Comparison of ENCODE assay signal across 18 cellular contexts in genomic region chr22:39873963-39874362, GRCh38. TPM values are rescaled to one million over a fixed set of nuclear protein-coding genes. Genes with fewer than 3 reads are reported as not detected.
"Had no signal": no experiment of that assay in that cellular context is flagged by ENCODE, and none has a peak within 500 bp of the region (broad histone marks: within the 10 kb centered on the region; RNA-seq: fewer than 3 reads in every experiment).

No MANE protein-coding gene starts in this region.

- H3K27ac Mint-ChIP-seq: activated CD4-positive, alpha-beta memory T cell treated with anti-CD3 and anti-CD28 coated beads, Interleukin-2, amount 10 ng/mL, durations not matched to agents 7 days and 5 days; brain; effector memory CD8-positive, alpha-beta T cell; nephron had no signal

- H3K4me1 Mint-ChIP-seq: brain, nephron had no signal

- H3K4me3 Mint-ChIP-seq: activated CD4-positive, alpha-beta memory T cell treated with anti-CD3 and anti-CD28 coated beads, Interleukin-2, amount 10 ng/mL, durations not matched to agents 7 days and 5 days; brain; central memory CD8-positive, alpha-beta T cell; effector memory CD8-positive, alpha-beta T cell; nephron had no signal

- H3K9me3 Mint-ChIP-seq: central memory CD8-positive, alpha-beta T cell; nephron had no signal

- H3K4me3 ChIP-seq: left ventricle myocardium inferior had no signal

- H3K27me3 Mint-ChIP-seq: central memory CD8-positive, alpha-beta T cell; effector memory CD8-positive, alpha-beta T cell had no signal

- H3K36me3 ChIP-seq: left ventricle myocardium inferior had no signal

- H3K36me3 Mint-ChIP-seq: brain had no signal

- H3K4me1 ChIP-seq: left ventricle myocardium inferior had no signal

- ATAC-seq: effector memory CD8-positive, alpha-beta T cell had no signal

- H3K27ac ChIP-seq: left ventricle myocardium inferior had no signal

- DNase-seq: activated CD4-positive, alpha-beta memory T cell treated with anti-CD3 and anti-CD28 coated beads, Interleukin-2, amount 10 ng/mL, durations not matched to agents 7 days and 5 days; activated CD8-positive, alpha-beta memory T cell treated with anti-CD3 and anti-CD28 coated beads, Interleukin-2, amount 50 U/mL, for 48 hours; activated gamma-delta T cell; amygdala; cortex of kidney; effector memory CD8-positive, alpha-beta T cell; left ventricle myocardium inferior; mesenchymal stem cell; stimulated activated naive CD4-positive, alpha-beta T cell treated with Interleukin-2 at 50 U/mL for 16 hours; T-helper 9 cell had no signal

RNA-seq across cellular contexts. Expression of gene ENTHD1, which starts 19.6 kb away (rescaled TPM):
- total RNA-seq: epithelial cell of proximal tubule, left ventricle myocardium inferior, omental fat pad, pulmonary artery endothelial cell, temporal lobe, ureter had no signal

RNA-seq across cellular contexts. Expression of gene GRAP2, which starts 26.9 kb away (rescaled TPM):
- total RNA-seq: epithelial cell of proximal tubule, pulmonary artery endothelial cell had no signal
